Comparison of ENCODE assay signal across 18 cellular contexts in the genomic region with DNA sequence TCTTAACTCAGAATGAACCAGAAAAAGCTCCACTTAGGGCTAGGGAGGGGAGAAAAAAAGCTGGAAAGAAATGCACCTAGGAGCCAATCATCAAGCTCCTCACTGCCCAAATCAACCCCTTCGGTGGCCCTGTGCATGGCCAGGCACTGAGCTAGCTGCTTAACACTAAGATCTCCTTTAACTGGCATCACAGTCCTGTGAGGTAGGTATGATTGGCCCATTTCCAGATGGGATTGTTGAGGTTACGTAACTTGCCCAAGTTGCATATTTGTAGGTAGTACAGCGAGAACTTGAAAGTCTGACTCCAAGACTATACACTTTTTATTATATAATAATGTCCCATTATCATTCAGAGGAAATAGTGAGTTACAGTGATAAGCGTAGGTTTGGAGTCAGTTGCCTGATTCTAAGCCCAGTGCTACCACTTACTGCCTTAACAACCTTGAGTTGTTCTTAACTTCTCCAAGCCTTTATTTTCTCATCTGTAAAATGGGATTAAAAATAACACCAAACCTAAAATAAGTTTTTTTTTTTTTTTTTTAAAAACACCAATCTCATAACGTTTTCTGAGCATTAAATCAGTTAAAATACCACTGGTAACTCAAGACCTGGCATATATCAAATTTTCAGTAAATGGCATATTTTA. TPM values are rescaled to one million over a fixed set of nuclear protein-coding genes. Genes with fewer than 3 reads are reported as not detected.
"Had no signal": no experiment of that assay in that cellular context is flagged by ENCODE, and none has a peak within 500 bp of the region (broad histone marks: within the 10 kb centered on the region; RNA-seq: fewer than 3 reads in every experiment).

No MANE protein-coding gene starts in this region.

- H3K9me3 ChIP-seq: ascending aorta, pancreas had no signal

- DNase-seq: activated CD4-positive, alpha-beta T cell treated with anti-CD3 and anti-CD28 coated beads for 4 hours; activated CD8-positive, alpha-beta memory T cell treated with anti-CD3 and anti-CD28 coated beads, Interleukin-2, amount 50 U/mL, for 48 hours; activated CD8-positive, alpha-beta T cell treated with anti-CD3 and anti-CD28 coated beads, Interleukin-2, amount 10 ng/mL, durations not matched to agents 7 days and 5 days; activated naive CD4-positive, alpha-beta T cell treated with Interleukin-2 at 50 U/mL for 16 hours; activated naive CD8-positive, alpha-beta T cell treated with anti-CD3 and anti-CD28 coated beads, Interleukin-2, amount 50 U/mL, for 24 hours; effector CD4-positive, alpha-beta T cell; hypothalamus; kidney glomerular epithelial cell; mesendoderm; pancreas; stimulated activated CD4-positive, alpha-beta T cell treated with anti-CD3 and anti-CD28 coated beads, Interleukin-4, amount 100 ng/mL, for 4 hours; T1000 had no signal

- H3K27me3 ChIP-seq: ascending aorta, cardiac muscle cell, pancreas had no signal

- H3K27ac Mint-ChIP-seq: activated CD8-positive, alpha-beta T cell treated with anti-CD3 and anti-CD28 coated beads, Interleukin-2, amount 10 ng/mL, durations not matched to agents 7 days and 5 days; activated naive CD8-positive, alpha-beta T cell treated with anti-CD3 and anti-CD28 coated beads, Interleukin-2, amount 50 U/mL, for 24 hours had no signal

- H3K4me3 Mint-ChIP-seq: activated CD8-positive, alpha-beta T cell treated with anti-CD3 and anti-CD28 coated beads, Interleukin-2, amount 10 ng/mL, durations not matched to agents 7 days and 5 days; activated naive CD8-positive, alpha-beta T cell treated with anti-CD3 and anti-CD28 coated beads, Interleukin-2, amount 50 U/mL, for 24 hours; neural crest cell had no signal

- ATAC-seq: activated CD8-positive, alpha-beta T cell treated with anti-CD3 and anti-CD28 coated beads, Interleukin-2, amount 10 ng/mL, durations not matched to agents 7 days and 5 days; activated naive CD8-positive, alpha-beta T cell treated with anti-CD3 and anti-CD28 coated beads, Interleukin-2, amount 50 U/mL, for 24 hours had no signal

- H3K27ac ChIP-seq: ascending aorta, cardiac muscle cell, pancreas had no signal

- FAIRE-seq: endothelial cell of umbilical vein, pancreas had no signal

- H3K36me3 ChIP-seq: ascending aorta, cardiac muscle cell, pancreas had no signal

- H3K4me3 ChIP-seq: ascending aorta, cardiac muscle cell, pancreas had no signal

- H3K4me1 ChIP-seq: ascending aorta, pancreas had no signal

- H3K9me3 Mint-ChIP-seq: activated naive CD8-positive, alpha-beta T cell treated with anti-CD3 and anti-CD28 coated beads, Interleukin-2, amount 50 U/mL, for 24 hours; neural crest cell had no signal

RNA-seq across cellular contexts. Expression of a gene that starts 37.2 kb away (rescaled TPM):
- total RNA-seq: cardiac muscle cell, neural crest cell had no signal
- polyA plus RNA-seq: cardiac muscle cell had no signal

RNA-seq across cellular contexts. Expression of a gene that starts 53.5 kb away (rescaled TPM):
- total RNA-seq: activated CD8-positive, alpha-beta T cell treated with anti-CD3 and anti-CD28 coated beads, Interleukin-2, amount 10 ng/mL, durations not matched to agents 7 days and 5 days; ascending aorta; cardiac muscle cell; endothelial cell of umbilical vein; glomerular endothelial cell; neural crest cell; pancreas; SK-MEL-5 had no signal
- polyA plus RNA-seq: cardiac muscle cell, endothelial cell of umbilical vein, pancreas had no signal
